In genomic region chr6:1789092-1789491, GRCh38 we compare ENCODE assay signal across 25 cellular contexts.
DNase-seq lines count a peak whose midpoint lies in the region; FAIRE-seq and TF ChIP-seq lines count a peak whose summit lies in the region.
"Had no signal": no experiment of that assay in that cellular context is flagged by ENCODE, and none has a peak within 500 bp of the region (broad histone marks: within the 10 kb centered on the region; RNA-seq: fewer than 3 reads in every experiment).

No MANE protein-coding gene starts in this region.

- H3K4me3 ChIP-seq in MG63 (no peak overlapping the region), astrocyte (ENCODE audit: insufficient read depth, low read depth, low read length) (no peak overlapping the region), fibroblast of mammary gland (ENCODE audit: control insufficient read depth, low read depth, low read length) (no peak overlapping the region), MM.1S (ENCODE audit: low read length) (no peak overlapping the region)
- H3K4me3 ChIP-seq: ascending aorta; BLaER1 treated with 17β-estradiol and CSF1 and Interleukin-3, amounts not matched to agents 10 nM and 100 nM; GM12878; uterus had no signal

- no peaks in the 10 kb centered on the region for H3K9me3 ChIP-seq in MG63
- no peaks in the 10 kb centered on the region for H3K9me3 ChIP-seq in astrocyte (ENCODE audit: insufficient read depth, low read depth, low read length)
- no peaks in the 10 kb centered on the region for H3K9me3 ChIP-seq in MM.1S (replicated peaks; ENCODE audit: insufficient read depth, low read length)
- H3K9me3 ChIP-seq: ascending aorta; BLaER1 treated with 17β-estradiol and CSF1 and Interleukin-3, amounts not matched to agents 10 nM and 100 nM; uterus had no signal

- peaks cover 10% of the 10 kb centered on the region for H3K4me1 Mint-ChIP-seq in astrocyte (ENCODE audit: low read depth, unreplicated experiment)
- H3K4me1 Mint-ChIP-seq: activated naive CD4-positive, alpha-beta T cell treated with anti-CD3 and anti-CD28 coated beads, Interleukin-2, amount 10 ng/mL, durations not matched to agents 7 days and 5 days; WTC11 had no signal

- H3K27ac Mint-ChIP-seq in astrocyte (ENCODE audit: unreplicated experiment), result no peak overlapping the region
- H3K27ac Mint-ChIP-seq: activated CD8-positive, alpha-beta T cell treated with anti-CD3 and anti-CD28 coated beads for 36 hours; activated naive CD4-positive, alpha-beta T cell treated with anti-CD3 and anti-CD28 coated beads, Interleukin-2, amount 10 ng/mL, durations not matched to agents 7 days and 5 days; dendritic cell treated with granulocyte-macrophage colony-stimulating factor and Interleukin-4, amounts not matched to agents 40 ng/mL and 50 ng/mL, for 4 days; WTC11 had no signal

- H3K36me3 ChIP-seq in MG63, result no peaks in the 10 kb centered on the region
- H3K36me3 ChIP-seq in astrocyte (ENCODE audit: insufficient read depth, low read length), result no peaks in the 10 kb centered on the region
- H3K36me3 ChIP-seq in MM.1S (replicated peaks; ENCODE audit: insufficient read depth, low read length), result no peaks in the 10 kb centered on the region
- H3K36me3 ChIP-seq: ascending aorta; BLaER1 treated with 17β-estradiol and CSF1 and Interleukin-3, amounts not matched to agents 10 nM and 100 nM; uterus had no signal

- H3K4me3 Mint-ChIP-seq in astrocyte (ENCODE audit: unreplicated experiment), result no peak overlapping the region
- H3K4me3 Mint-ChIP-seq: activated CD8-positive, alpha-beta T cell treated with anti-CD3 and anti-CD28 coated beads for 36 hours; activated naive CD4-positive, alpha-beta T cell treated with anti-CD3 and anti-CD28 coated beads, Interleukin-2, amount 10 ng/mL, durations not matched to agents 7 days and 5 days; activated T-cell treated with anti-CD3 and anti-CD28 coated beads, Interleukin-2, amount 50 U/mL, for 4 hours; dendritic cell treated with granulocyte-macrophage colony-stimulating factor and Interleukin-4, amounts not matched to agents 40 ng/mL and 50 ng/mL, for 4 days; WTC11 had no signal

- H3K79me2 ChIP-seq in astrocyte (ENCODE audit: insufficient read depth, low read length), result no peaks in the 10 kb centered on the region
- H3K79me2 ChIP-seq in MM.1S (ENCODE audit: low read length), result no peaks in the 10 kb centered on the region

- H3K27me3 Mint-ChIP-seq in astrocyte (ENCODE audit: low read depth, unreplicated experiment), result no peaks in the 10 kb centered on the region
- H3K27me3 Mint-ChIP-seq: activated CD8-positive, alpha-beta T cell treated with anti-CD3 and anti-CD28 coated beads for 36 hours; activated naive CD4-positive, alpha-beta T cell treated with anti-CD3 and anti-CD28 coated beads, Interleukin-2, amount 10 ng/mL, durations not matched to agents 7 days and 5 days; dendritic cell treated with granulocyte-macrophage colony-stimulating factor and Interleukin-4, amounts not matched to agents 40 ng/mL and 50 ng/mL, for 4 days had no signal

- H3K9me3 Mint-ChIP-seq in astrocyte (ENCODE audit: unreplicated experiment), result no peaks in the 10 kb centered on the region
- H3K9me3 Mint-ChIP-seq: activated CD8-positive, alpha-beta T cell treated with anti-CD3 and anti-CD28 coated beads for 36 hours; activated naive CD4-positive, alpha-beta T cell treated with anti-CD3 and anti-CD28 coated beads, Interleukin-2, amount 10 ng/mL, durations not matched to agents 7 days and 5 days; activated T-cell treated with anti-CD3 and anti-CD28 coated beads, Interleukin-2, amount 50 U/mL, for 4 hours; dendritic cell treated with granulocyte-macrophage colony-stimulating factor and Interleukin-4, amounts not matched to agents 40 ng/mL and 50 ng/mL, for 4 days; WTC11 had no signal

- DNase-seq in AG20443 (ENCODE audit: low spot score), result peak; percentile 21
- DNase-seq in MG63, result peak; percentile 43
- peak; percentile 84 for DNase-seq in astrocyte (ENCODE audit: low read depth)
- peak; percentile 63 for DNase-seq in fibroblast of mammary gland (ENCODE audit: low read depth)
- no peak for DNase-seq in MM.1S
- no peak for DNase-seq in SIG-M5 treated with dmso at 0.1 percent for 504 hours (lab: John Stamatoyannopoulos, UW; ENCODE audit: unreplicated experiment)
- no peak for DNase-seq in HuH-7 (ENCODE audit: low spot score)
- no peak for DNase-seq in GM10266 (ENCODE audit: extremely low spot score)
- DNase-seq: activated CD8-positive, alpha-beta T cell treated with anti-CD3 and anti-CD28 coated beads for 36 hours; activated naive CD4-positive, alpha-beta T cell treated with anti-CD3 and anti-CD28 coated beads, Interleukin-2, amount 10 ng/mL, durations not matched to agents 7 days and 5 days; activated T-cell treated with anti-CD3 and anti-CD28 coated beads, Interleukin-2, amount 50 U/mL, for 4 hours; GF-D8; glutamatergic neuron; left ventricle myocardium superior; NCI-H1105; NCI-H524; SHP77; T-helper 1 cell; uterus had no signal

- H3K4me2 ChIP-seq in astrocyte (ENCODE audit: low read length), result peak overlapping the region; percentile 12
- no peak overlapping the region for H3K4me2 ChIP-seq in MM.1S (ENCODE audit: low read depth, low read length)
- H3K4me2 ChIP-seq: BLaER1 treated with 17β-estradiol and CSF1 and Interleukin-3, amounts not matched to agents 10 nM and 100 nM had no signal

- H4K20me1 ChIP-seq in astrocyte (ENCODE audit: insufficient read depth, low read length) (no peaks in the 10 kb centered on the region), MM.1S (ENCODE audit: insufficient read depth, low read length) (no peaks in the 10 kb centered on the region)
- H4K20me1 ChIP-seq: BLaER1 treated with 17β-estradiol and CSF1 and Interleukin-3, amounts not matched to agents 10 nM and 100 nM had no signal

- H3K4me1 ChIP-seq in astrocyte (ENCODE audit: insufficient read depth, low read length), result peaks cover 15% of the 10 kb centered on the region
- H3K4me1 ChIP-seq in MM.1S (ENCODE audit: low read length), result no peaks in the 10 kb centered on the region
- H3K4me1 ChIP-seq: BLaER1 treated with 17β-estradiol and CSF1 and Interleukin-3, amounts not matched to agents 10 nM and 100 nM had no signal

- H2AFZ ChIP-seq in astrocyte (ENCODE audit: low read depth, low read length) (no peak overlapping the region), MM.1S (ENCODE audit: low read length) (no peak overlapping the region)

- no peak overlapping the region for H3K27ac ChIP-seq in astrocyte (ENCODE audit: low read depth, low read length)
- no peak overlapping the region for H3K27ac ChIP-seq in MM.1S (ENCODE audit: low read length)
- H3K27ac ChIP-seq: BLaER1 treated with 17β-estradiol and CSF1 and Interleukin-3, amounts not matched to agents 10 nM and 100 nM; uterus had no signal

- no peaks in the 10 kb centered on the region for H3K36me3 Mint-ChIP-seq in astrocyte (ENCODE audit: low read depth, unreplicated experiment)
- H3K36me3 Mint-ChIP-seq: activated naive CD4-positive, alpha-beta T cell treated with anti-CD3 and anti-CD28 coated beads, Interleukin-2, amount 10 ng/mL, durations not matched to agents 7 days and 5 days; WTC11 had no signal

- H3K9me2 ChIP-seq in MM.1S (replicated peaks; ENCODE audit: insufficient read depth, low read length), result no peaks in the 10 kb centered on the region

- no peak overlapping the region for H3K9ac ChIP-seq in astrocyte (ENCODE audit: low read length)
- H3K9ac ChIP-seq in MM.1S (ENCODE audit: low read length), result no peak overlapping the region
- H3K9ac ChIP-seq: BLaER1 treated with 17β-estradiol and CSF1 and Interleukin-3, amounts not matched to agents 10 nM and 100 nM had no signal

- H3K27me3 ChIP-seq in MG63 (no peaks in the 10 kb centered on the region), astrocyte (ENCODE audit: insufficient read depth, low read length) (no peaks in the 10 kb centered on the region), MM.1S (replicated peaks; ENCODE audit: insufficient read depth, low read length) (no peaks in the 10 kb centered on the region)
- H3K27me3 ChIP-seq: ascending aorta; BLaER1 treated with 17β-estradiol and CSF1 and Interleukin-3, amounts not matched to agents 10 nM and 100 nM; uterus had no signal

- H3F3A ChIP-seq in MM.1S (ENCODE audit: insufficient read depth, low read length), result no peaks in the 10 kb centered on the region

- no peak for FAIRE-seq in astrocyte (lab: Jason Lieb, UNC)
- FAIRE-seq: A204.1 had no signal

- TF ChIP-seq CTCF in astrocyte (IDR thresholded peaks at IDR 0.05; ENCODE audit: insufficient read depth, low read depth, low read length) (no peak), fibroblast of mammary gland (conservative IDR thresholded peaks at IDR 0.05; ENCODE audit: control insufficient read depth, insufficient read depth, low read depth, low read length) (no peak), MM.1S (IDR thresholded peaks at IDR 0.05; ENCODE audit: low read length) (no peak), GM10266 (IDR thresholded peaks at IDR 0.05; ENCODE audit: control insufficient read depth, insufficient read depth, low read depth, missing control alignments) (no peak)

Comparison
In these comparisons a context has a peak if more than half of its experiments do, and no peak if none do; other contexts are left out.
1. DNase-seq: peak in AG20443 (single experiment), MG63 (single experiment), astrocyte (single experiment) and fibroblast of mammary gland (single experiment); none in MM.1S (single experiment), SIG-M5 treated with dmso at 0.1 percent for 504 hours (single experiment), HuH-7 (single experiment) and GM10266 (single experiment).